13 cellular contexts compared by ENCODE assay signal in genomic region chr7:3431306-3431705, GRCh38.
"Had no signal": no experiment of that assay in that cellular context is flagged by ENCODE, and none has a peak within 500 bp of the region (broad histone marks: within the 10 kb centered on the region; RNA-seq: fewer than 3 reads in every experiment).

No MANE protein-coding gene starts in this region.

- H3K27me3 ChIP-seq: ovary had no signal

- H3K4me3 Mint-ChIP-seq: activated naive CD8-positive, alpha-beta T cell treated with anti-CD3 and anti-CD28 coated beads, Interleukin-2, amount 10 ng/mL, durations not matched to agents 7 days and 5 days; activated T-helper 1 cell treated with anti-CD3 and anti-CD28 coated beads, Interleukin-12 subunit alpha, Interleukin-12 subunit beta, Interleukin-2, Interleukin-4 antibody, amounts not matched to agents 30 ng/mL and 10 ng/mL and 1 ng/mL, durations not matched to agents 14 hours and 24 hours and 36 hours; neural crest cell had no signal

- H3K27ac ChIP-seq: ovary, thoracic aorta had no signal

- DNase-seq: activated CD4-positive, alpha-beta T cell treated with anti-CD3 and anti-CD28 coated beads for 4 hours; activated CD8-positive, alpha-beta memory T cell treated with anti-CD3 and anti-CD28 coated beads, Interleukin-2, amount 50 U/mL, for 48 hours; activated naive CD4-positive, alpha-beta T cell; activated naive CD8-positive, alpha-beta T cell treated with anti-CD3 and anti-CD28 coated beads, Interleukin-2, amount 10 ng/mL, durations not matched to agents 7 days and 5 days; aorta; glutamatergic neuron; ovary; stimulated activated CD4-positive, alpha-beta T cell treated with anti-CD3 and anti-CD28 coated beads, Interleukin-1b, Interleukin-23, amount 100 ng/mL, for 48 hours had no signal

- ATAC-seq: sciatic nerve had no signal

- H3K9me3 ChIP-seq: ovary, thoracic aorta had no signal

- H3K9me3 Mint-ChIP-seq: activated naive CD8-positive, alpha-beta T cell treated with anti-CD3 and anti-CD28 coated beads, Interleukin-2, amount 10 ng/mL, durations not matched to agents 7 days and 5 days; activated T-helper 1 cell treated with anti-CD3 and anti-CD28 coated beads, Interleukin-12 subunit alpha, Interleukin-12 subunit beta, Interleukin-2, Interleukin-4 antibody, amounts not matched to agents 30 ng/mL and 10 ng/mL and 1 ng/mL, durations not matched to agents 14 hours and 24 hours and 36 hours; neural crest cell had no signal

- H3K4me1 Mint-ChIP-seq: activated naive CD8-positive, alpha-beta T cell treated with anti-CD3 and anti-CD28 coated beads, Interleukin-2, amount 10 ng/mL, durations not matched to agents 7 days and 5 days; neural crest cell had no signal

- H3K27me3 Mint-ChIP-seq: activated naive CD8-positive, alpha-beta T cell treated with anti-CD3 and anti-CD28 coated beads, Interleukin-2, amount 10 ng/mL, durations not matched to agents 7 days and 5 days had no signal

- H3K4me3 ChIP-seq: lung, ovary, thoracic aorta had no signal

- H3K36me3 ChIP-seq: ovary, thoracic aorta had no signal

- H3K27ac Mint-ChIP-seq: activated naive CD8-positive, alpha-beta T cell treated with anti-CD3 and anti-CD28 coated beads, Interleukin-2, amount 10 ng/mL, durations not matched to agents 7 days and 5 days; activated T-helper 1 cell treated with anti-CD3 and anti-CD28 coated beads, Interleukin-12 subunit alpha, Interleukin-12 subunit beta, Interleukin-2, Interleukin-4 antibody, amounts not matched to agents 30 ng/mL and 10 ng/mL and 1 ng/mL, durations not matched to agents 14 hours and 24 hours and 36 hours had no signal
